19 cellular contexts compared by ENCODE assay signal in the genomic region with DNA sequence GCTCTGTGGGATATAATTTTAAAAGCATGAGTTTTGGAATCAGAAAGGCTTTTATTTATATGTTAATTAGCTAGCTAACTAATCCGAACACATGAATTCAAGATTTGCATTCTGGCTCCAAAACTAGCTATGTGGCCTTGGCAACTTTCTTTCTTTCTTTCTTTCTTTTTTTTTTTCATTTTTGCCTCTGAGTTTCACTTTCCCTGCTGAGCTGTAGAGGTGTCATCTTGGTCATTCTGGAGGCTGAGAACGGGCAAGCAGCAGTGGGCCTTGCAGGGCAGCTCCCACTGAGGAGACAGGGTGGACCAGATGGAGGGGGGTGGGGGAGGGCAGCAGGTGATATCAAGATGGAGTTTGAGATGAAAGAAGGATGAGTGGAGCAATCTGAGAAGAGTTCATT. TPM values are rescaled to one million over a fixed set of nuclear protein-coding genes. Genes with fewer than 3 reads are reported as not detected.
DNase-seq lines count a peak whose midpoint lies in the region; ATAC-seq, FAIRE-seq and TF ChIP-seq lines count a peak whose summit lies in the region.
"Had no signal": no experiment of that assay in that cellular context is flagged by ENCODE, and none has a peak within 500 bp of the region (broad histone marks: within the 10 kb centered on the region; RNA-seq: fewer than 3 reads in every experiment).

No MANE protein-coding gene starts in this region.

- peak; percentile 78 for ATAC-seq in GM18867 (IDR thresholded peaks at IDR 0.05; ENCODE audit: unreplicated experiment)
- peak; percentile 65 for ATAC-seq in GM21447 (IDR thresholded peaks at IDR 0.05; ENCODE audit: unreplicated experiment)
- peak; percentile 56 for ATAC-seq in HG03025 (IDR thresholded peaks at IDR 0.05; ENCODE audit: low FRiP score, unreplicated experiment)
- ATAC-seq in GM12878, result peak; percentile 88
- ATAC-seq: activated T-cell treated with anti-CD3 and anti-CD28 coated beads, Interleukin-2, amount 50 U/mL, for 4 hours; Panc1 had no signal

- no peak overlapping the region for H3K4me3 ChIP-seq in GM12878
- H3K4me3 ChIP-seq: heart right ventricle, sigmoid colon, SK-N-MC had no signal

- DNase-seq in GM12878 (ENCODE audit: low read depth, low spot score) (no peak), KG1 (lab: John Stamatoyannopoulos, UW) (no peak), osteocyte (ENCODE audit: extremely low spot score, unreplicated experiment) (no peak)
- DNase-seq in activated naive CD4-positive, alpha-beta T cell (lab: John Stamatoyannopoulos, UW), result no peak
- DNase-seq: activated T-cell treated with anti-CD3 and anti-CD28 coated beads, Interleukin-2, amount 50 U/mL, for 4 hours; effector CD4-positive, alpha-beta T cell; GOT3; heart right ventricle; NCI-H748 treated with DMSO at 0.1 percent for 48 hours; sigmoid colon had no signal

- in situ Hi-C loops in GM12878 (cut with MboI), result no loop called here

- FAIRE-seq in GM12878 (lab: Jason Lieb, UNC), result no peak
- FAIRE-seq: D721Med, keratinocyte, TTC549 had no signal

- no peaks in the 10 kb centered on the region for H3K9me3 ChIP-seq in GM12878 (replicated peaks; ENCODE audit: control insufficient read depth, insufficient read depth, low read length)
- H3K9me3 ChIP-seq: sigmoid colon had no signal

- H4K20me1 ChIP-seq in GM12878 (ENCODE audit: control insufficient read depth, insufficient read depth), result no peaks in the 10 kb centered on the region

- SMC1A ChIA-PET in GM12878 (lab: Charles Lee; ENCODE audit: uncharacterized antibody, unreplicated experiment), result interaction anchor here (1.1 to 3.2 kb wide), 13 partner anchors 9 to 90 kb away, joined by 3 to 24 read pairs (median 6); partner anchors contain the start of gene SFMBT2

- H3K4me1 ChIP-seq in GM12878 (ENCODE audit: control insufficient read depth, insufficient read depth, low read length), result peaks cover 20% of the 10 kb centered on the region

- BruUV-seq in GM12878 (replicated peaks; lab: Mats Ljungman, UMichigan), result no TSS peak

- H3K36me3 Mint-ChIP-seq in osteocyte (ENCODE audit: unreplicated experiment), result no peaks in the 10 kb centered on the region

- intact Hi-C loops in GM12878 (cut with micrococcal nuclease; ENCODE audit: unreplicated experiment), result loop anchor here (5.0 kb wide), 1 partner anchor 87 kb away; no protein-coding TSS in a partner anchor

- no peaks in the 10 kb centered on the region for H3K4me1 Mint-ChIP-seq in osteocyte (ENCODE audit: unreplicated experiment)

- no peaks in the 10 kb centered on the region for H3K79me2 ChIP-seq in GM12878 (ENCODE audit: control insufficient read depth, insufficient read depth, low read length)

- 3% methylated on average over 2 of the region's 2 CpGs for WGBS in GM12878 (ENCODE audit: insufficient coverage, insufficient replicate concordance, low lambda C conversion rate, missing lambda C conversion rate)

- H3K27ac ChIP-seq in GM12878 (ENCODE audit: control insufficient read depth, insufficient read depth), result peak overlapping the region; percentile 48; the same call in 1 of the 2 replicates
- H3K27ac ChIP-seq: sigmoid colon, SK-N-MC had no signal

- RAD21 ChIA-PET in GM12878 (lab: Charles Lee; ENCODE audit: unreplicated experiment), result interaction anchor here (0.6 to 2.7 kb wide), 7 partner anchors 9 to 485 kb away, joined by 3 to 13 read pairs (median 3); partner anchors contain the start of gene SFMBT2

- H3K4me2 ChIP-seq in GM12878 (ENCODE audit: control insufficient read depth, insufficient read depth), result peak overlapping the region; percentile 43; the same call in 1 of the 2 replicates

- H2AFZ ChIP-seq in GM12878 (ENCODE audit: control insufficient read depth, low read depth, low read length), result peak overlapping the region; percentile 53

- H3K9me3 Mint-ChIP-seq in osteocyte (ENCODE audit: unreplicated experiment), result no peaks in the 10 kb centered on the region
- H3K9me3 Mint-ChIP-seq: activated T-cell treated with anti-CD3 and anti-CD28 coated beads, Interleukin-2, amount 50 U/mL, for 4 hours had no signal

- H3K27me3 Mint-ChIP-seq in osteocyte (ENCODE audit: unreplicated experiment), result peaks cover 12% of the 10 kb centered on the region

- H3K36me3 ChIP-seq in GM12878 (ENCODE audit: control insufficient read depth in 2 of 2, insufficient read depth in 2 of 2, low read length in 1 of 2), result no peaks in the 10 kb centered on the region
- H3K36me3 ChIP-seq: heart right ventricle, sigmoid colon had no signal

- no peak overlapping the region for H3K27ac Mint-ChIP-seq in osteocyte (ENCODE audit: unreplicated experiment)
- H3K27ac Mint-ChIP-seq: B cell had no signal

- no peak overlapping the region for H3K4me3 Mint-ChIP-seq in osteocyte (ENCODE audit: unreplicated experiment)
- H3K4me3 Mint-ChIP-seq: activated T-cell treated with anti-CD3 and anti-CD28 coated beads, Interleukin-2, amount 50 U/mL, for 4 hours; B cell had no signal

- no peaks in the 10 kb centered on the region for H3K27me3 ChIP-seq in GM12878 (replicated peaks in 1 of 2; ENCODE audit: control insufficient read depth in 2 of 2, insufficient read depth in 2 of 2, low read length in 1 of 2)

- CTCF ChIA-PET in GM12878 (lab: Yijun Ruan, JAX), result interaction anchor here (0.5 to 2.0 kb wide), 7 partner anchors 15 to 749 kb away, joined by 3 to 9 read pairs (median 3); no protein-coding TSS in a partner anchor

- no peak for TF ChIP-seq RAD21 in GM12878 (IDR thresholded peaks at IDR 0.05; ENCODE audit: insufficient read depth, low read depth, low read length)

- POLR2A ChIA-PET in GM12878 (lab: Charles Lee), result interaction anchor here (0.5 to 1.6 kb wide), 4 partner anchors 10 to 731 kb away, joined by 3 to 9 read pairs (median 5); no protein-coding TSS in a partner anchor

- H3K9ac ChIP-seq in GM12878 (ENCODE audit: control insufficient read depth, insufficient read depth, low read length), result no peak overlapping the region

- TF ChIP-seq CTCF in GM12878 (IDR thresholded peaks at IDR 0.05 in 2 of 3, conservative IDR thresholded peaks at IDR 0.05 in 1 of 3; ENCODE audit: control insufficient read depth in 2 of 3, extremely low read depth in 1 of 3, insufficient read depth in 1 of 3, low read depth in 3 of 3, low read length in 3 of 3) (no peak), osteocyte (IDR thresholded peaks at IDR 0.05) (no peak)

- no peak for TF ChIP-seq POLR2A in GM12878 (IDR thresholded peaks at IDR 0.05; ENCODE audit: low read depth, low read length)

- 0 out of 4 replicates have a peak, but pooled peaks of 1 of the 2 experiments have one; percentile 20 for TF ChIP-seq EP300 in GM12878 (IDR thresholded peaks at IDR 0.05; ENCODE audit: borderline replicate concordance in 1 of 2, control insufficient read depth in 1 of 2, low read depth in 2 of 2, low read length in 2 of 2)

TF ChIP-seq in GM12878, 131 proteins besides CTCF, POLR2A, EP300 and RAD21:
- peak; percentile 78 for TF ChIP-seq ZNF384 (IDR thresholded peaks at IDR 0.05; ENCODE audit: borderline replicate concordance, low read depth, low read length)
- no peak for TF ChIP-seq FOXM1 (IDR thresholded peaks at IDR 0.05; ENCODE audit: low read depth, low read length)
- TF ChIP-seq YBX1 (IDR thresholded peaks at IDR 0.05), result no peak
TF ChIP-seq in GM12878: peak in this region for 1.

RNA-seq across cellular contexts. Expression of gene SFMBT2, which starts 24.8 kb away (rescaled TPM):
- total RNA-seq in GM12878 (2013; cell fraction: nucleolus; rRNA removed), result 125 and 127 TPM in 2 replicates
- 16.7 and 17.0 TPM in 2 replicates for total RNA-seq in GM12878 (2014; rRNA removed)
- total RNA-seq in GM12878 (2014; rRNA removed; fragmentation: Illumina TruSeq; extraction: Trizol), result 18.2 and 18.9 TPM in 2 replicates
- 26.1 and 29.6 TPM in 2 replicates for total RNA-seq in GM12878 (2021)
- polyA plus RNA-seq in GM12878 (2011; ENCODE audit: low read depth), result 6.6 TPM
- 19.0 and 22.5 TPM in 2 replicates for polyA plus RNA-seq in GM12878 (2011; rRNA removed)
- polyA plus RNA-seq in GM12878 (2011; cell fraction: cytosol; rRNA removed), result 14.6 and 18.5 TPM in 2 replicates
- 42.9 and 46.5 TPM in 2 replicates for polyA plus RNA-seq in GM12878 (2011; cell fraction: nucleus; rRNA removed)
- 8.3 and 10.7 TPM in 2 replicates for polyA plus RNA-seq in GM12878 (2012)
- polyA plus RNA-seq in GM12878 (2014; fragmentation: Illumina TruSeq; extraction: Trizol), result 20.5 and 21.5 TPM in 2 replicates
- 1 to 10 TPM; 2.8 to 4.3 TPM for polyA plus RNA-seq in GM12878 (2014; fragmentation: Nextera tagmentation; extraction: Ambion mirVana)
- 13.3 and 13.6 TPM in 2 replicates for polyA plus RNA-seq in GM12878 (2014; rRNA removed)
- 10 to 100 TPM; 10.1 to 11.5 TPM for polyA plus RNA-seq in GM12878 (2016; fragmentation: Nextera tagmentation; extraction: Ambion mirVana)
- polyA minus RNA-seq in GM12878 (2011; rRNA and poly(A)+ RNA removed), result 37.3 and 49.0 TPM in 2 replicates
- 12.4 and 14.8 TPM in 2 replicates for polyA minus RNA-seq in GM12878 (2011; cell fraction: cytosol; rRNA and poly(A)+ RNA removed)
- polyA minus RNA-seq in GM12878 (2011; cell fraction: nucleus; rRNA and poly(A)+ RNA removed), result 45.3 and 64.3 TPM in 2 replicates
- 1.1 and 2.7 TPM in 2 replicates for total RNA-seq in osteocyte
